28 cellular contexts compared by ENCODE assay signal in genomic region chr16:22163806-22164205, GRCh38. TPM values are rescaled to one million over a fixed set of nuclear protein-coding genes. Genes with fewer than 3 reads are reported as not detected.
"Had no signal": no experiment of that assay in that cellular context is flagged by ENCODE, and none has a peak within 500 bp of the region (broad histone marks: within the 10 kb centered on the region; RNA-seq: fewer than 3 reads in every experiment).

No MANE protein-coding gene starts in this region.

- ATAC-seq: stimulated activated effector memory CD8-positive, alpha-beta T cell treated with anti-CD3 and anti-CD28 coated beads, Interleukin-12 subunit alpha, Interleukin-12 subunit beta, amount 100 ng/mL, for 72 hours; stimulated activated memory B cell treated with anti-CD40 and anti-IgM and Interleukin-4, amounts not matched to agents 10 μg/mL and 1 μg/mL and 100 μg/mL, for 72 hours; stimulated activated naive B cell treated with anti-CD40 and anti-IgM and Interleukin-4, amounts not matched to agents 10 μg/mL and 1 μg/mL and 100 μg/mL, for 72 hours; stimulated activated naive CD8-positive, alpha-beta T cell treated with anti-CD3 and anti-CD28 coated beads, Interleukin-15, amount 100 ng/mL, for 72 hours; stimulated activated naive CD8-positive, alpha-beta T cell treated with anti-CD3 and anti-CD28 coated beads, Interleukin-15, Interleukin-2, amounts not matched to agents 100 U/mL and 50 U/mL, for 24 hours; upper lobe of right lung had no signal

- H3K9me3 ChIP-seq: suprapubic skin, testis, thoracic aorta, thyroid gland, tibial artery, transverse colon, upper lobe of left lung, upper lobe of right lung, uterus, vagina had no signal

- H3K4me1 ChIP-seq: testis, upper lobe of right lung, uterus had no signal

- FAIRE-seq: urothelium cell line had no signal

- H3K27ac ChIP-seq: stomach, suprapubic skin, testis, thoracic aorta, thyroid gland, tibial artery, tibial nerve, transverse colon, upper lobe of left lung, upper lobe of right lung, uterus, vagina had no signal

- H3K27me3 ChIP-seq: testis, thyroid gland, uterus, vagina had no signal

- H3K4me3 ChIP-seq: stomach, suprapubic skin, testis, thoracic aorta, thyroid gland, tibial artery, tibial nerve, transverse colon, upper lobe of left lung, upper lobe of right lung, uterus, vagina had no signal

- H3K36me3 ChIP-seq: stomach, suprapubic skin, thoracic aorta, thyroid gland, tibial artery, tibial nerve, transverse colon, upper lobe of left lung, upper lobe of right lung, uterus, vagina had no signal

- DNase-seq: stimulated activated CD4-positive, alpha-beta T cell treated with anti-CD3 and anti-CD28 coated beads, Interleukin-2, amount 100 ng/mL, for 48 hours; stimulated activated CD4-positive, alpha-beta T cell treated with anti-CD3 and anti-CD28 coated beads, Interleukin-4, amount 100 ng/mL, for 1 hour; stimulated activated CD4-positive, alpha-beta T cell treated with anti-CD3 and anti-CD28 coated beads, Interleukin-4, amount 100 ng/mL, for 24 hours; stimulated activated CD4-positive, alpha-beta T cell treated with anti-CD3 and anti-CD28 coated beads, Interleukin-4, amount 100 ng/mL, for 4 hours; stimulated activated CD8-positive, alpha-beta memory T cell treated with anti-CD3 and anti-CD28 coated beads, Interleukin-4, amount 100 ng/mL, for 48 hours; stimulated activated naive B cell treated with anti-CD40 and anti-IgM and Interleukin-4, amounts not matched to agents 10 μg/mL and 1 μg/mL and 100 μg/mL, for 72 hours; stimulated activated naive CD4-positive, alpha-beta T cell; stimulated activated naive CD4-positive, alpha-beta T cell treated with Interleukin-2 at 50 U/mL for 16 hours; stimulated activated naive CD8-positive, alpha-beta T cell treated with anti-CD3 and anti-CD28 coated beads, Interleukin-15, amount 100 ng/mL, for 72 hours; stimulated activated naive CD8-positive, alpha-beta T cell treated with anti-CD3 and anti-CD28 coated beads, Interleukin-15, Interleukin-2, amounts not matched to agents 100 U/mL and 50 U/mL, for 24 hours; stomach; substantia nigra; testis; thyroid gland; tibial artery; transverse colon; trophoblast cell; upper lobe of left lung; upper lobe of right lung; uterus had no signal

RNA-seq across cellular contexts. Expression of gene SDR42E2, which starts 1.5 kb away (rescaled TPM):
- total RNA-seq: stomach, suprapubic skin, thoracic aorta, thyroid gland, tibial nerve, transverse colon, urinary bladder, uterus, vagina had no signal
- polyA plus RNA-seq: stomach, urinary bladder had no signal
